In genomic region chrX:104156630-104157529, GRCh38 we compare ENCODE assay signal across 8 cellular contexts. TPM values are rescaled to one million over a fixed set of nuclear protein-coding genes. Genes with fewer than 3 reads are reported as not detected.
DNase-seq lines count a peak whose midpoint lies in the region; ATAC-seq lines count a peak whose summit lies in the region.

A gene with protein sequence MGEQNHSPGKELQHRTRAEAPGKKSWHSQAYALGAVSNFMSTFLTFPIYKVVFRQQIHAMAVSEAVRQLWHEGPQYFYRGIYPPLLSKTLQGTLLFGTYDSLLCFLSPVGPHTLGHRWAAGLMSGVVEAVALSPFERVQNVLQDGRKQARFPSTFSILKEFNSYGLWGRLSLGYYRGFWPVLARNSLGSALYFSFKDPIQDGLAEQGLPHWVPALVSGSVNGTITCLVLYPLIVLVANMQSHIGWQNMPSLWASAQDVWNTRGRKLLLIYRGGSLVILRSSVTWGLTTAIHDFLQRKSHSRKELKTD (minus strand): TSS chrX:104157009. CDS start chrX:104105257, 51,752 bp downstream.

- peak within 1 kb of the TSS; percentile 87 for H3K27ac ChIP-seq in muscle layer of duodenum (ENCODE audit: low read length)

- DNase-seq in DMS114 treated with DMSO at 0.1 percent for 48 hours (lab: John Stamatoyannopoulos, UW; ENCODE audit: unreplicated experiment) (peak; percentile 95), HuH-7.5 (ENCODE audit: low spot score) (peak; percentile 19), OCI-M1 (lab: John Stamatoyannopoulos, UW) (peak; percentile 95)
- DNase-seq in activated T-cell treated with anti-CD3 and anti-CD28 coated beads, Interleukin-2, amount 50 U/mL, for 24 hours, result peak; percentile 82
- peak; percentile 56 to 61 for DNase-seq in stimulated activated CD8-positive, alpha-beta memory T cell treated with anti-CD3 and anti-CD28 coated beads, Interleukin-7, amount 100 ng/mL, for 4 hours (ENCODE audit: low read depth in 2 of 2)

- H3K27me3 Mint-ChIP-seq in activated T-cell treated with anti-CD3 and anti-CD28 coated beads, Interleukin-2, amount 50 U/mL, for 24 hours, result peaks cover 17% of the 10 kb centered on the region

- H3K4me1 ChIP-seq in muscle layer of duodenum (ENCODE audit: control insufficient read depth in 1 of 2, insufficient read depth in 2 of 2, low read length in 2 of 2), result peaks cover 0 to 15% of the 10 kb centered on the region in 2 donors

- peak; percentile 96 for ATAC-seq in GM21528 (IDR thresholded peaks at IDR 0.05; ENCODE audit: low FRiP score, unreplicated experiment)
- peak; percentile 94 for ATAC-seq in esophagus mucosa

- peak within 1 kb of the TSS; percentile 98 for H3K27ac Mint-ChIP-seq in activated T-cell treated with anti-CD3 and anti-CD28 coated beads, Interleukin-2, amount 50 U/mL, for 24 hours

- H3K4me3 Mint-ChIP-seq in activated T-cell treated with anti-CD3 and anti-CD28 coated beads, Interleukin-2, amount 50 U/mL, for 24 hours, result peak within 1 kb of the TSS; percentile 85

- H3K36me3 Mint-ChIP-seq in activated T-cell treated with anti-CD3 and anti-CD28 coated beads, Interleukin-2, amount 50 U/mL, for 24 hours (ENCODE audit: low read depth), result peaks cover 10% of the 10 kb centered on the region

- no peaks in the 10 kb centered on the region for H3K27me3 ChIP-seq in muscle layer of duodenum (ENCODE audit: low read depth, low read length)

- H3K9me3 Mint-ChIP-seq in activated T-cell treated with anti-CD3 and anti-CD28 coated beads, Interleukin-2, amount 50 U/mL, for 24 hours, result no peaks in the 10 kb centered on the region

- no peaks in the 10 kb centered on the region for H3K36me3 ChIP-seq in muscle layer of duodenum (ENCODE audit: control insufficient read depth in 1 of 2, insufficient read depth in 2 of 2, low read length in 2 of 2)

- H3K9me3 ChIP-seq in muscle layer of duodenum (ENCODE audit: control insufficient read depth in 1 of 2, low read length in 2 of 2), result no peaks in the 10 kb centered on the region

- H3K4me1 Mint-ChIP-seq in activated T-cell treated with anti-CD3 and anti-CD28 coated beads, Interleukin-2, amount 50 U/mL, for 24 hours (ENCODE audit: low read depth), result peaks cover 10% of the 10 kb centered on the region

- peak within 1 kb of the TSS; percentile 73 to 89 for H3K4me3 ChIP-seq in muscle layer of duodenum (ENCODE audit: low read depth in 1 of 2, low read length in 2 of 2)

RNA-seq across cellular contexts. Expression of the gene that starts here (rescaled TPM):
- 2.1 TPM for total RNA-seq in esophagus mucosa

Comparison
In these comparisons a context has a peak if more than half of its experiments do, and no peak if none do; other contexts are left out.
1. Peak in every context shown above with its lines: DNase-seq, ATAC-seq, H3K4me3 ChIP-seq and H3K27ac ChIP-seq.
2. DNase-seq: peak in every context shown above with its lines; median percentile 95 in DMS114 treated with DMSO at 0.1 percent for 48 hours; 95 in OCI-M1; 82 in activated T-cell treated with anti-CD3 and anti-CD28 coated beads, Interleukin-2, amount 50 U/mL, for 24 hours; 58 in stimulated activated CD8-positive, alpha-beta memory T cell treated with anti-CD3 and anti-CD28 coated beads, Interleukin-7, amount 100 ng/mL, for 4 hours; 19 in HuH-7.5.